Comparison of ENCODE assay signal across 22 cellular contexts in genomic region chr10:113474756-113475155, GRCh38.
A peak's percentile ranks its signal among the peaks of the same experiment; 100 is the strongest.
DNase-seq lines count a peak whose midpoint lies in the region; ATAC-seq and TF ChIP-seq lines count a peak whose summit lies in the region.
"Had no signal": no experiment of that assay in that cellular context is flagged by ENCODE, and none has a peak within 500 bp of the region (broad histone marks: within the 10 kb centered on the region; RNA-seq: fewer than 3 reads in every experiment).

No MANE protein-coding gene starts in this region.

- H3K4me3 ChIP-seq in adipocyte (ENCODE audit: low read length) (no peak overlapping the region), upper lobe of right lung (no peak overlapping the region)
- H3K4me3 ChIP-seq: adrenal gland, cardiac muscle cell, SJSA1 had no signal

- peak; percentile 73 for ATAC-seq in left ventricle myocardium superior
- ATAC-seq in upper lobe of right lung: no peak
- ATAC-seq in GM19467 (IDR thresholded peaks at IDR 0.05; ENCODE audit: unreplicated experiment): no peak
- ATAC-seq: Panc1 had no signal

- TF ChIP-seq CTCF in upper lobe of right lung (IDR thresholded peaks at IDR 0.05): no peak

- H3K4me1 ChIP-seq in adipocyte (ENCODE audit: control insufficient read depth, insufficient read depth, low read length) (peaks cover 37% of the 10 kb centered on the region), upper lobe of right lung (peaks cover 28% of the 10 kb centered on the region)
- H3K4me1 ChIP-seq: adrenal gland had no signal

- H3K27me3 ChIP-seq in adipocyte (replicated peaks; ENCODE audit: control insufficient read depth, insufficient read depth, low read length) (no peaks in the 10 kb centered on the region), upper lobe of right lung (no peaks in the 10 kb centered on the region)
- H3K27me3 ChIP-seq: adrenal gland, cardiac muscle cell, SJSA1 had no signal

- peaks cover 23% of the 10 kb centered on the region for H3K9me3 ChIP-seq in adipocyte (ENCODE audit: control insufficient read depth, low read length)
- H3K9me3 ChIP-seq in upper lobe of right lung: peaks cover 3% of the 10 kb centered on the region

- intact Hi-C loops in left ventricle myocardium superior (cut with micrococcal nuclease) (no loop called here), upper lobe of right lung (cut with DNase I) (no loop called here)

- peak overlapping the region; percentile 25 for H3K27ac ChIP-seq in upper lobe of right lung
- H3K27ac ChIP-seq: adrenal gland, cardiac muscle cell, KMS-11, SJSA1 had no signal

- H3K36me3 ChIP-seq in adipocyte (ENCODE audit: control insufficient read depth, insufficient read depth, low read length, severe bottlenecking) (no peaks in the 10 kb centered on the region), upper lobe of right lung (no peaks in the 10 kb centered on the region)
- H3K36me3 ChIP-seq: adrenal gland, cardiac muscle cell, SJSA1 had no signal

- DNase-seq in GM04503 (ENCODE audit: low read depth): peak; percentile 55
- peak; percentile 44 for DNase-seq in adipocyte (ENCODE audit: low read depth)
- no peak for DNase-seq in left ventricle myocardium superior
- DNase-seq in upper lobe of right lung: no peak
- DNase-seq in NCI-H1694 (lab: John Stamatoyannopoulos, UW): no peak
- DNase-seq in NCI-H128 (lab: John Stamatoyannopoulos, UW; ENCODE audit: unreplicated experiment): no peak
- DNase-seq: activated CD4-positive, alpha-beta T cell treated with anti-CD3 and anti-CD28 coated beads for 4 hours; activated T-cell treated with anti-CD3 and anti-CD28 coated beads, Interleukin-2, amount 50 U/mL, for 24 hours; adrenal gland; dermis blood vessel endothelial cell; GF-D8; glutamatergic neuron; kidney; naive B cell; NCI-H1694 treated with DMSO at 0.1 percent for 48 hours; NCI-H526; small intestine had no signal

- peak overlapping the region; percentile 59 for H3K9ac ChIP-seq in adipocyte (ENCODE audit: low read length)
- H3K9ac ChIP-seq: KMS-11 had no signal

Comparison
In these comparisons a context has a peak if more than half of its experiments do, and no peak if none do; other contexts are left out.
1. DNase-seq: peak in GM04503 (single experiment) and adipocyte (single experiment); none in left ventricle myocardium superior (single experiment), upper lobe of right lung (single experiment), NCI-H1694 (single experiment) and NCI-H128 (single experiment).